ENCODE assay signal across 8 cellular contexts in genomic region chr7:7438851-7439250, GRCh38.
DNase-seq lines count a peak whose midpoint lies in the region; ATAC-seq, FAIRE-seq and TF ChIP-seq lines count a peak whose summit lies in the region.

No MANE protein-coding gene starts in this region.

- H3K4me3 Mint-ChIP-seq in activated CD4-positive, alpha-beta T cell treated with anti-CD3 and anti-CD28 coated beads, Interleukin-2, amount 10 ng/mL, durations not matched to agents 24 days and 14 days = no peak overlapping the region

- H3K36me3 Mint-ChIP-seq in activated naive CD4-positive, alpha-beta T cell treated with anti-CD3 and anti-CD28 coated beads, Interleukin-2, amount 50 U/mL, for 72 hours = no peaks in the 10 kb centered on the region
- no peaks in the 10 kb centered on the region for H3K36me3 Mint-ChIP-seq in activated CD4-positive, alpha-beta T cell treated with anti-CD3 and anti-CD28 coated beads, Interleukin-2, amount 10 ng/mL, durations not matched to agents 24 days and 14 days (ENCODE audit: low read depth)

- H3K9me3 Mint-ChIP-seq in activated naive CD4-positive, alpha-beta T cell treated with anti-CD3 and anti-CD28 coated beads, Interleukin-2, amount 50 U/mL, for 72 hours = no peaks in the 10 kb centered on the region
- H3K9me3 Mint-ChIP-seq in activated CD4-positive, alpha-beta T cell treated with anti-CD3 and anti-CD28 coated beads, Interleukin-2, amount 10 ng/mL, durations not matched to agents 24 days and 14 days = no peaks in the 10 kb centered on the region

- peaks cover 7% of the 10 kb centered on the region for H3K27me3 Mint-ChIP-seq in activated CD4-positive, alpha-beta T cell treated with anti-CD3 and anti-CD28 coated beads, Interleukin-2, amount 10 ng/mL, durations not matched to agents 24 days and 14 days

- no peaks in the 10 kb centered on the region for H3K4me1 Mint-ChIP-seq in activated CD4-positive, alpha-beta T cell treated with anti-CD3 and anti-CD28 coated beads, Interleukin-2, amount 10 ng/mL, durations not matched to agents 24 days and 14 days

- intact Hi-C loops in activated CD4-positive, alpha-beta T cell treated with anti-CD3 and anti-CD28 coated beads, Interleukin-2, amount 10 ng/mL, durations not matched to agents 24 days and 14 days (cut with micrococcal nuclease) = no loop called here

- ATAC-seq in activated naive CD4-positive, alpha-beta T cell treated with anti-CD3 and anti-CD28 coated beads, Interleukin-2, amount 50 U/mL, for 72 hours = peak; percentile 34 to 36
- no peak for ATAC-seq in GM19467 (IDR thresholded peaks at IDR 0.05; ENCODE audit: unreplicated experiment)

- peak; percentile 22 for TF ChIP-seq CTCF in fibroblast of the aortic adventitia (IDR thresholded peaks at IDR 0.05; ENCODE audit: insufficient read depth, low read length)

- no peak overlapping the region for H3K27ac Mint-ChIP-seq in activated naive CD4-positive, alpha-beta T cell treated with anti-CD3 and anti-CD28 coated beads, Interleukin-2, amount 50 U/mL, for 72 hours
- no peak overlapping the region for H3K27ac Mint-ChIP-seq in activated CD4-positive, alpha-beta T cell treated with anti-CD3 and anti-CD28 coated beads, Interleukin-2, amount 10 ng/mL, durations not matched to agents 24 days and 14 days

- FAIRE-seq in RCC 7860 (lab: Jason Lieb, UNC) (peak; percentile 84), urothelium cell line (lab: Jason Lieb, UNC) (peak; percentile 97)

- no peak overlapping the region for H3K4me3 ChIP-seq in fibroblast of the aortic adventitia (ENCODE audit: low read depth, low read length)

- DNase-seq in activated naive CD4-positive, alpha-beta T cell treated with anti-CD3 and anti-CD28 coated beads, Interleukin-2, amount 50 U/mL, for 72 hours (ENCODE audit: low spot score in 2 of 2) = no peak
- DNase-seq in activated naive CD4-positive, alpha-beta T cell treated with Interleukin-2 at 50 U/mL for 16 hours = no peak
- DNase-seq in RCC 7860 (ENCODE audit: low spot score) (peak; percentile 93), fibroblast of the aortic adventitia (ENCODE audit: low read depth) (peak; percentile 89), urothelium cell line (ENCODE audit: low spot score) (peak; percentile 87), T-helper 9 cell (no peak)
- no peak for DNase-seq in activated CD4-positive, alpha-beta T cell treated with anti-CD3 and anti-CD28 coated beads, Interleukin-2, amount 10 ng/mL, durations not matched to agents 24 days and 14 days

Comparison
In these comparisons a context has a peak if more than half of its experiments do, and no peak if none do; other contexts are left out.
1. DNase-seq: peak in RCC 7860 (single experiment), fibroblast of the aortic adventitia (single experiment) and urothelium cell line (single experiment); none in activated naive CD4-positive, alpha-beta T cell treated with anti-CD3 and anti-CD28 coated beads, Interleukin-2, amount 50 U/mL, for 72 hours (0 of 2), activated naive CD4-positive, alpha-beta T cell treated with Interleukin-2 at 50 U/mL for 16 hours (single experiment), activated CD4-positive, alpha-beta T cell treated with anti-CD3 and anti-CD28 coated beads, Interleukin-2, amount 10 ng/mL, durations not matched to agents 24 days and 14 days (single experiment) and T-helper 9 cell (single experiment).